20 cellular contexts compared by ENCODE assay signal in the genomic region with DNA sequence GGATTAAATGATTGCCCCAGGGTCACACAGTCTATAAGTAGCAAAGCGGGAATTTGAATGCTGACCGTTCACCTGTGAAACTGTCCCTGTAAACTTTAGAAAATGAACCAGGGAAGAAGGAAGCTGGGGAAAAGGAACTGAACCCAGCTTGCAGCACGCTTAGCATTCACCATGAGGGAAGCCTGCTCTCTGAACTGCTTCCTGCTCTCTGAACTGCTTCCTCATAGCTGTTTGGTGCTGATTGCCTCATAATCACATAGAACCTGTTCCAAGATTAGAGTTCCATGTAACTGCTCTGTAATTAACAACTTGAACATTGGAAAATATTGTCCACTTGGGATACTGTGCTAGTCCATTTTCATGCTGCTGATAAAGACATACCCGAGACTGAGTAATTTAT.
DNase-seq lines count a peak whose midpoint lies in the region; ATAC-seq and TF ChIP-seq lines count a peak whose summit lies in the region.
"Had no signal": no experiment of that assay in that cellular context is flagged by ENCODE, and none has a peak within 500 bp of the region (broad histone marks: within the 10 kb centered on the region; RNA-seq: fewer than 3 reads in every experiment).

No MANE protein-coding gene starts in this region.

- intact Hi-C loops in activated CD4-positive, alpha-beta T cell treated with anti-CD3 and anti-CD28 coated beads for 36 hours (cut with DNase I, micrococcal nuclease), result loop anchor here in 1 of 2 experiments (5.0 kb wide), 1 partner anchor 55 kb away; no protein-coding TSS in a partner anchor
- intact Hi-C loops in naive thymus-derived CD4-positive, alpha-beta T cell (cut with micrococcal nuclease), result no loop called here

- DNase-seq in activated CD4-positive, alpha-beta T cell treated with anti-CD3 and anti-CD28 coated beads for 36 hours, result no peak
- DNase-seq in activated CD4-positive, alpha-beta T cell treated with anti-CD3 and anti-CD28 coated beads for 1 hour, result no peak
- DNase-seq in HL-60 (ENCODE audit: low read depth in 1 of 2, low spot score in 1 of 2), result peak; percentile 18 to 39
- DNase-seq in kidney tubule cell (ENCODE audit: low spot score), result peak; percentile 1
- no peak for DNase-seq in HUDEP-2 (lab: John Stamatoyannopoulos, UW; ENCODE audit: unreplicated experiment in 76 of 76)
- DNase-seq in naive thymus-derived CD4-positive, alpha-beta T cell, result no peak
- DNase-seq: CD4-positive, CD25-positive, alpha-beta regulatory T cell; COR-L47; HCEC 1CT; Karpas-422; NCI-H2029 treated with DMSO at 0.1 percent for 48 hours; NCI-H446 treated with DMSO at 0.1 percent for 48 hours; NCI-H526; NK-92 treated with Interleukin-12 subunit alpha and Interleukin-12 subunit beta, amount 100 ng/mL, for 24 hours; SHP77 had no signal

- POLR2A ChIA-PET in activated CD4-positive, alpha-beta T cell treated with anti-CD3 and anti-CD28 coated beads for 36 hours (lab: Charles Lee), result interaction anchor here (0.8 kb wide), 1 partner anchor 10 kb away, joined by 3 read pairs; no protein-coding TSS in a partner anchor
- POLR2A ChIA-PET in naive thymus-derived CD4-positive, alpha-beta T cell (lab: Charles Lee), result no interaction called here

- peaks cover 0 to 15% (median 0%) of the 10 kb centered on the region in 3 experiments for H3K9me3 ChIP-seq in naive thymus-derived CD4-positive, alpha-beta T cell (ENCODE audit: control insufficient read depth in 2 of 3, low read length in 3 of 3)

- peaks cover 29% of the 10 kb centered on the region for H3K9me3 Mint-ChIP-seq in activated CD4-positive, alpha-beta T cell treated with anti-CD3 and anti-CD28 coated beads for 36 hours (ENCODE audit: low read depth)
- H3K9me3 Mint-ChIP-seq in activated T-helper 17 cell treated with anti-CD3 and anti-CD28 coated beads, Interleukin-2, amount 50 U/mL, for 72 hours, result peaks cover 16% of the 10 kb centered on the region
- peaks cover 9 to 48% (median 26%) of the 10 kb centered on the region in 11 donors for H3K9me3 Mint-ChIP-seq in naive thymus-derived CD4-positive, alpha-beta T cell

- H3K4me3 Mint-ChIP-seq in activated CD4-positive, alpha-beta T cell treated with anti-CD3 and anti-CD28 coated beads for 36 hours, result no peak overlapping the region
- H3K4me3 Mint-ChIP-seq in activated T-helper 17 cell treated with anti-CD3 and anti-CD28 coated beads, Interleukin-2, amount 50 U/mL, for 72 hours, result peak overlapping the region; percentile 66
- H3K4me3 Mint-ChIP-seq in naive thymus-derived CD4-positive, alpha-beta T cell, result peak overlapping the region in 1 of 10 donors; percentile 37
- H3K4me3 Mint-ChIP-seq: CD4-positive, CD25-positive, alpha-beta regulatory T cell had no signal

- no peak overlapping the region for H3K4me3 ChIP-seq in HL-60 (replicated peaks; ENCODE audit: insufficient read depth, low read length)
- no peak overlapping the region for H3K4me3 ChIP-seq in naive thymus-derived CD4-positive, alpha-beta T cell (ENCODE audit: low read length)
- H3K4me3 ChIP-seq: BLaER1 had no signal

- no peaks in the 10 kb centered on the region for H3K27me3 Mint-ChIP-seq in activated CD4-positive, alpha-beta T cell treated with anti-CD3 and anti-CD28 coated beads for 36 hours
- no peaks in the 10 kb centered on the region for H3K27me3 Mint-ChIP-seq in activated T-helper 17 cell treated with anti-CD3 and anti-CD28 coated beads, Interleukin-2, amount 50 U/mL, for 72 hours
- H3K27me3 Mint-ChIP-seq in naive thymus-derived CD4-positive, alpha-beta T cell, result peaks cover 0 to 5% (median 0%) of the 10 kb centered on the region in 5 donors
- H3K27me3 Mint-ChIP-seq: CD4-positive, CD25-positive, alpha-beta regulatory T cell had no signal

- no peak for TF ChIP-seq CTCF in HL-60 (IDR thresholded peaks at IDR 0.05; ENCODE audit: insufficient read depth, low read length)

- no peak for ATAC-seq in activated CD4-positive, alpha-beta T cell treated with anti-CD3 and anti-CD28 coated beads for 36 hours
- no peak for ATAC-seq in activated T-helper 17 cell treated with anti-CD3 and anti-CD28 coated beads, Interleukin-2, amount 50 U/mL, for 72 hours (replicated peaks)
- no peak for ATAC-seq in HG03439 (IDR thresholded peaks at IDR 0.05; ENCODE audit: unreplicated experiment)
- no peak for ATAC-seq in naive thymus-derived CD4-positive, alpha-beta T cell
- ATAC-seq: Panc1 had no signal

- no peaks in the 10 kb centered on the region for H3K27me3 ChIP-seq in HL-60 (ENCODE audit: insufficient read depth, poor library complexity, severe bottlenecking)
- H3K27me3 ChIP-seq in naive thymus-derived CD4-positive, alpha-beta T cell (ENCODE audit: control insufficient read depth in 2 of 2, insufficient read depth in 2 of 2, low read length in 2 of 2), result no peaks in the 10 kb centered on the region
- H3K27me3 ChIP-seq: BLaER1 had no signal

- H3K4me1 ChIP-seq in naive thymus-derived CD4-positive, alpha-beta T cell (ENCODE audit: control insufficient read depth in 2 of 2, insufficient read depth in 2 of 2, low read length in 2 of 2), result peaks cover 0 to 21% of the 10 kb centered on the region in 2 donors
- H3K4me1 ChIP-seq: BLaER1 had no signal

- no peak overlapping the region for H3K27ac ChIP-seq in HL-60 (replicated peaks)
- no peak overlapping the region for H3K27ac ChIP-seq in naive thymus-derived CD4-positive, alpha-beta T cell (ENCODE audit: low read depth, low read length)
- H3K27ac ChIP-seq: BLaER1, RWPE1 had no signal

- CTCF ChIA-PET in activated CD4-positive, alpha-beta T cell treated with anti-CD3 and anti-CD28 coated beads for 36 hours (lab: Charles Lee), result interaction anchor here (0.6 to 1.6 kb wide), 3 partner anchors 14 to 22 kb away, joined by 3 to 4 read pairs (median 3); no protein-coding TSS in a partner anchor
- CTCF ChIA-PET in naive thymus-derived CD4-positive, alpha-beta T cell (lab: Charles Lee), result interaction anchor here (0.9 kb wide), 1 partner anchor 14 kb away, joined by 3 read pairs; no protein-coding TSS in a partner anchor

- peaks cover 34% of the 10 kb centered on the region for H3K4me1 Mint-ChIP-seq in activated CD4-positive, alpha-beta T cell treated with anti-CD3 and anti-CD28 coated beads for 36 hours
- H3K4me1 Mint-ChIP-seq in activated T-helper 17 cell treated with anti-CD3 and anti-CD28 coated beads, Interleukin-2, amount 50 U/mL, for 72 hours, result peaks cover 35% of the 10 kb centered on the region
- H3K4me1 Mint-ChIP-seq in naive thymus-derived CD4-positive, alpha-beta T cell, result peaks cover 0 to 7% (median 5%) of the 10 kb centered on the region in 7 donors

- peaks cover 49% of the 10 kb centered on the region for H3K36me3 Mint-ChIP-seq in activated CD4-positive, alpha-beta T cell treated with anti-CD3 and anti-CD28 coated beads for 36 hours (ENCODE audit: low read depth)
- H3K36me3 Mint-ChIP-seq in activated T-helper 17 cell treated with anti-CD3 and anti-CD28 coated beads, Interleukin-2, amount 50 U/mL, for 72 hours (ENCODE audit: low read depth), result peaks cover 95% of the 10 kb centered on the region
- peaks cover 0 to 20% (median 12%) of the 10 kb centered on the region in 5 donors for H3K36me3 Mint-ChIP-seq in naive thymus-derived CD4-positive, alpha-beta T cell

- H3K27ac Mint-ChIP-seq in activated CD4-positive, alpha-beta T cell treated with anti-CD3 and anti-CD28 coated beads for 36 hours, result peak overlapping the region; percentile 15
- peak overlapping the region; percentile 90 for H3K27ac Mint-ChIP-seq in activated T-helper 17 cell treated with anti-CD3 and anti-CD28 coated beads, Interleukin-2, amount 50 U/mL, for 72 hours
- no peak overlapping the region for H3K27ac Mint-ChIP-seq in naive thymus-derived CD4-positive, alpha-beta T cell
- H3K27ac Mint-ChIP-seq: CD4-positive, CD25-positive, alpha-beta regulatory T cell had no signal

- H3K36me3 ChIP-seq in naive thymus-derived CD4-positive, alpha-beta T cell (ENCODE audit: control insufficient read depth in 2 of 3, insufficient read depth in 3 of 3, low read length in 3 of 3), result no peaks in the 10 kb centered on the region

Comparison
In these comparisons a context has a peak if more than half of its experiments do, and no peak if none do; other contexts are left out.
1. DNase-seq: peak in HL-60 (2 of 2) and kidney tubule cell (single experiment); none in activated CD4-positive, alpha-beta T cell treated with anti-CD3 and anti-CD28 coated beads for 36 hours (single experiment), activated CD4-positive, alpha-beta T cell treated with anti-CD3 and anti-CD28 coated beads for 1 hour (single experiment), HUDEP-2 (0 of 76) and naive thymus-derived CD4-positive, alpha-beta T cell (0 of 9).
2. H3K27ac Mint-ChIP-seq: peak in activated CD4-positive, alpha-beta T cell treated with anti-CD3 and anti-CD28 coated beads for 36 hours (single experiment) and activated T-helper 17 cell treated with anti-CD3 and anti-CD28 coated beads, Interleukin-2, amount 50 U/mL, for 72 hours (single experiment); none in naive thymus-derived CD4-positive, alpha-beta T cell (0 of 9).